ENCODE assay signal across 8 cellular contexts in the genomic region with DNA sequence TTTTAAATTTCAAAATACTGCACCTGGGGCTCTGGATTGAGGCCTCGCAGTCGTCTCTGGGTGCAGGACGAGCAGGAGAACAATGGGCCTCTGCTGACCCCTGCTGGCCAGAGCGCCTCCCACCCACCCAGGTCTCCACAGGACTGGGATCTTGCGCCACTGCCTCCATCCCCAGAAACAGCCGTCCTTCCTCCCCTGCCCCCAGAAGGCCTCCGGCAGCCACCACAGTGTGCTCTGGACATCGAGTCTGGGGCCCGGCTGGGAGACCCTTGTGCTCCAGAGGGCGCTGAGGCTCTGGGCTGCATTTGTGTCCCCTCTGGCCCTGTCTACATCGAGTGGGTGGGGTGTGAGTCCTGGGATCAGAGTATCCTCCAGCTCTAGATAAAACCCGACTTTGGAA. TPM values are rescaled to one million over a fixed set of nuclear protein-coding genes. Genes with fewer than 3 reads are reported as not detected.
DNase-seq lines count a peak whose midpoint lies in the region; ATAC-seq lines count a peak whose summit lies in the region.

No MANE protein-coding gene starts in this region.

- intact Hi-C loops in left colon (cut with DNase I, micrococcal nuclease) = loop anchor here (5.0 kb wide), 2 partner anchors 64 to 129 kb away; no protein-coding TSS in a partner anchor

- ATAC-seq in GM19463 (IDR thresholded peaks at IDR 0.05; ENCODE audit: unreplicated experiment) (peak; percentile 56), left colon (peak; percentile 76), GM18498 (IDR thresholded peaks at IDR 0.05; ENCODE audit: unreplicated experiment) (no peak)

- DNase-seq in AG08396 (ENCODE audit: low spot score) (peak; percentile 91), NCI-H2171 (lab: John Stamatoyannopoulos, UW) (peak; percentile 76), left colon (peak; percentile 73 to 92)
- DNase-seq in activated CD4-positive, alpha-beta T cell treated with anti-CD3 and anti-CD28 coated beads for 1 hour = peak; percentile 72
- DNase-seq in central memory CD4-positive, alpha-beta T cell = peak; percentile 64
- peak; percentile 70 for DNase-seq in stimulated activated CD4-positive, alpha-beta T cell treated with anti-CD3 and anti-CD28 coated beads, Interleukin-2, amount 100 ng/mL, for 4 hours (ENCODE audit: low read depth)

RNA-seq across cellular contexts. Expression of a gene that starts 6.7 kb away (rescaled TPM):
- total RNA-seq in left colon = under 1 TPM; 0.45 to 0.58 TPM

RNA-seq across cellular contexts. Expression of a gene that starts 23.3 kb away (rescaled TPM):
- total RNA-seq in left colon = 10 to 100 TPM; 36.7 to 39.6 TPM

RNA-seq across cellular contexts. Expression of a gene that starts 58.4 kb away (rescaled TPM):
- total RNA-seq in left colon = 10 to 100 TPM; 33.2 to 35.1 TPM
